ENCODE assay signal across 9 cellular contexts in genomic region chr1:27137022-27137542, GRCh38. TPM values are rescaled to one million over a fixed set of nuclear protein-coding genes. Genes with fewer than 3 reads are reported as not detected.
DNase-seq lines count a peak whose midpoint lies in the region; ATAC-seq and TF ChIP-seq lines count a peak whose summit lies in the region.
"Had no signal": no experiment of that assay in that cellular context is flagged by ENCODE, and none has a peak within 500 bp of the region (broad histone marks: within the 10 kb centered on the region; RNA-seq: fewer than 3 reads in every experiment).

No MANE protein-coding gene starts in this region.

- no peaks in the 10 kb centered on the region for H3K9me2 ChIP-seq in GM23248 (ENCODE audit: insufficient read depth)

- DNase-seq in GM23248 (peak; percentile 43), mucosa of descending colon (peak; percentile 67 to 86 (median 71)), cortex of kidney (lab: John Stamatoyannopoulos, UW) (no peak)
- peak; percentile 73 for DNase-seq in T-helper 2 cell treated with Interferon-gamma antibody and Interleukin-4, amounts not matched to agents 5 μg/mL and 100 μg/mL, for 36 hours (ENCODE audit: low spot score)
- DNase-seq in stimulated activated naive B cell treated with anti-CD40 and anti-IgM and Interleukin-4, amounts not matched to agents 10 μg/mL and 1 μg/mL and 100 μg/mL, for 72 hours = peak; percentile 22

- H3K4me3 ChIP-seq in GM23248 = no peak overlapping the region
- H3K4me3 ChIP-seq in mucosa of descending colon = no peak overlapping the region
- H3K4me3 ChIP-seq: SK-N-MC had no signal

- H3K9ac ChIP-seq in GM23248 = no peak overlapping the region

- no peaks in the 10 kb centered on the region for H3K36me3 ChIP-seq in GM23248 (ENCODE audit: low read depth)
- no peaks in the 10 kb centered on the region for H3K36me3 ChIP-seq in mucosa of descending colon (ENCODE audit: low read depth)

- H3K9me3 ChIP-seq in GM23248 (ENCODE audit: low read depth) (no peaks in the 10 kb centered on the region), mucosa of descending colon (no peaks in the 10 kb centered on the region)

- H3K27ac ChIP-seq in GM23248 = 0 out of 2 replicates have a peak overlapping the region, but pooled peaks have one; percentile 7
- H3K27ac ChIP-seq in angular gyrus (ENCODE audit: low read depth, low read length) = peak overlapping the region; percentile 73
- H3K27ac ChIP-seq: SK-N-MC had no signal

- peak overlapping the region; percentile 91 for H3K4me3 Mint-ChIP-seq in T-helper 2 cell treated with Interferon-gamma antibody and Interleukin-4, amounts not matched to agents 5 μg/mL and 100 μg/mL, for 36 hours
- H3K4me3 Mint-ChIP-seq in stimulated activated naive B cell treated with anti-CD40 and anti-IgM and Interleukin-4, amounts not matched to agents 10 μg/mL and 1 μg/mL and 100 μg/mL, for 72 hours = peak overlapping the region; percentile 54 to 73

- H3K9me3 Mint-ChIP-seq in T-helper 2 cell treated with Interferon-gamma antibody and Interleukin-4, amounts not matched to agents 5 μg/mL and 100 μg/mL, for 36 hours = no peaks in the 10 kb centered on the region
- H3K9me3 Mint-ChIP-seq in stimulated activated naive B cell treated with anti-CD40 and anti-IgM and Interleukin-4, amounts not matched to agents 10 μg/mL and 1 μg/mL and 100 μg/mL, for 72 hours = no peaks in the 10 kb centered on the region

- peak; percentile 72 for ATAC-seq in mucosa of descending colon
- ATAC-seq in stimulated activated naive B cell treated with anti-CD40 and anti-IgM and Interleukin-4, amounts not matched to agents 10 μg/mL and 1 μg/mL and 100 μg/mL, for 72 hours (replicated peaks) = peak; percentile 56
- no peak for ATAC-seq in HG02852 (IDR thresholded peaks at IDR 0.05; ENCODE audit: unreplicated experiment)
- ATAC-seq in HG03460 (IDR thresholded peaks at IDR 0.05; ENCODE audit: unreplicated experiment) = no peak

- WGBS in GM23248 (ENCODE audit: low coverage in 1 of 2, low lambda C conversion rate in 2 of 2, missing lambda C conversion rate in 2 of 2), 2 experiments = 52 to 55% methylated on average over 11 of the region's 11 CpGs

- peak overlapping the region; percentile 16 for H3K4me2 ChIP-seq in GM23248 (ENCODE audit: unreplicated experiment)

- H3K36me3 Mint-ChIP-seq in T-helper 2 cell treated with Interferon-gamma antibody and Interleukin-4, amounts not matched to agents 5 μg/mL and 100 μg/mL, for 36 hours (ENCODE audit: low read depth) = peaks cover 4% of the 10 kb centered on the region
- H3K36me3 Mint-ChIP-seq in stimulated activated naive B cell treated with anti-CD40 and anti-IgM and Interleukin-4, amounts not matched to agents 10 μg/mL and 1 μg/mL and 100 μg/mL, for 72 hours = peaks cover 20 to 27% of the 10 kb centered on the region in 2 donors

- in situ Hi-C loops in GM23248 (cut with MboI) = no loop called here

- H3K79me2 ChIP-seq in GM23248 (ENCODE audit: insufficient read depth) = peaks cover 98% of the 10 kb centered on the region

- no peak for TF ChIP-seq CTCF in mucosa of descending colon (IDR thresholded peaks at IDR 0.05)

- H3K4me1 Mint-ChIP-seq in T-helper 2 cell treated with Interferon-gamma antibody and Interleukin-4, amounts not matched to agents 5 μg/mL and 100 μg/mL, for 36 hours (ENCODE audit: low read depth) = peaks cover 32% of the 10 kb centered on the region
- peaks cover 59 to 76% of the 10 kb centered on the region in 2 donors for H3K4me1 Mint-ChIP-seq in stimulated activated naive B cell treated with anti-CD40 and anti-IgM and Interleukin-4, amounts not matched to agents 10 μg/mL and 1 μg/mL and 100 μg/mL, for 72 hours

- intact Hi-C loops in mucosa of descending colon (cut with DNase I, micrococcal nuclease) = no loop called here

- no peak overlapping the region for H2AFZ ChIP-seq in GM23248

- no peaks in the 10 kb centered on the region for H3K27me3 ChIP-seq in GM23248 (replicated peaks; ENCODE audit: insufficient read depth)

- no peaks in the 10 kb centered on the region for H4K20me1 ChIP-seq in GM23248 (ENCODE audit: insufficient read depth)

- no peaks in the 10 kb centered on the region for H3F3A ChIP-seq in GM23248 (ENCODE audit: insufficient read depth)

- H3K27me3 Mint-ChIP-seq in T-helper 2 cell treated with Interferon-gamma antibody and Interleukin-4, amounts not matched to agents 5 μg/mL and 100 μg/mL, for 36 hours (ENCODE audit: low read depth) = no peaks in the 10 kb centered on the region
- no peaks in the 10 kb centered on the region for H3K27me3 Mint-ChIP-seq in stimulated activated naive B cell treated with anti-CD40 and anti-IgM and Interleukin-4, amounts not matched to agents 10 μg/mL and 1 μg/mL and 100 μg/mL, for 72 hours

- H3K4me1 ChIP-seq in GM23248 (ENCODE audit: insufficient read depth) (peaks cover 13% of the 10 kb centered on the region), mucosa of descending colon (ENCODE audit: low read depth) (peaks cover 48% of the 10 kb centered on the region)

- H3K27ac Mint-ChIP-seq in T-helper 2 cell treated with Interferon-gamma antibody and Interleukin-4, amounts not matched to agents 5 μg/mL and 100 μg/mL, for 36 hours = peak overlapping the region; percentile 99
- peak overlapping the region; percentile 89 for H3K27ac Mint-ChIP-seq in stimulated activated naive B cell treated with anti-CD40 and anti-IgM and Interleukin-4, amounts not matched to agents 10 μg/mL and 1 μg/mL and 100 μg/mL, for 72 hours

RNA-seq across cellular contexts. Expression of gene SLC9A1, which starts 17.8 kb away (rescaled TPM):
- 8.5 and 12.9 TPM in 2 replicates for total RNA-seq in GM23248 (2014; rRNA removed; shearing (Covaris generic))
- polyA plus RNA-seq in GM23248 (2016; fragmentation: Nextera tagmentation; extraction: Ambion mirVana) = 20.0 and 23.7 TPM in 2 replicates
- total RNA-seq in mucosa of descending colon = 100 to 1,000 TPM in 1 of 3 donors, 10 to 100 TPM in 2; 77.9 to 126 (median 84.1) TPM

Comparison
In these comparisons a context has a peak if more than half of its experiments do, and no peak if none do; other contexts are left out.
1. ATAC-seq: peak in mucosa of descending colon (single experiment) and stimulated activated naive B cell treated with anti-CD40 and anti-IgM and Interleukin-4, amounts not matched to agents 10 μg/mL and 1 μg/mL and 100 μg/mL, for 72 hours (2 of 2); none in HG02852 (single experiment) and HG03460 (single experiment).